Comparison of ENCODE assay signal across 8 cellular contexts in genomic region chr4:123396294-123397275, GRCh38. TPM values are rescaled to one million over a fixed set of nuclear protein-coding genes. Genes with fewer than 3 reads are reported as not detected.
DNase-seq lines count a peak whose midpoint lies in the region; ATAC-seq lines count a peak whose summit lies in the region.

Gene SPRY1, plus strand, starts transcription at chr4:123396795. Its CDS starts 4,797 bp downstream, at chr4:123401592.

- H3K4me3 ChIP-seq in H7 (ENCODE audit: insufficient read depth, low read depth, low read length), result peak within 1 kb of the TSS; percentile 83
- peak within 1 kb of the TSS; percentile 66 for H3K4me3 ChIP-seq in MG63

- H3K27me3 Mint-ChIP-seq in natural killer cell treated with Interleukin-12 subunit alpha and Interleukin-12 subunit beta and Interleukin-15 and Interleukin-18, amount 100 ng/mL, for 72 hours, result peaks cover 10% of the 10 kb centered on the region in 2 donors
- no peaks in the 10 kb centered on the region for H3K27me3 Mint-ChIP-seq in stimulated activated naive CD8-positive, alpha-beta T cell treated with anti-CD3 and anti-CD28 coated beads, Interleukin-15, amount 100 ng/mL, for 72 hours

- H3K9me3 Mint-ChIP-seq in natural killer cell treated with Interleukin-12 subunit alpha and Interleukin-12 subunit beta and Interleukin-15 and Interleukin-18, amount 100 ng/mL, for 72 hours, result no peaks in the 10 kb centered on the region
- H3K9me3 Mint-ChIP-seq in stimulated activated naive CD8-positive, alpha-beta T cell treated with anti-CD3 and anti-CD28 coated beads, Interleukin-15, amount 100 ng/mL, for 72 hours, result no peaks in the 10 kb centered on the region

- H3K4me1 Mint-ChIP-seq in natural killer cell treated with Interleukin-12 subunit alpha and Interleukin-12 subunit beta and Interleukin-15 and Interleukin-18, amount 100 ng/mL, for 72 hours (ENCODE audit: low read depth in 2 of 2), result peaks cover 22 to 27% of the 10 kb centered on the region in 2 donors
- H3K4me1 Mint-ChIP-seq in stimulated activated naive CD8-positive, alpha-beta T cell treated with anti-CD3 and anti-CD28 coated beads, Interleukin-15, amount 100 ng/mL, for 72 hours, result peaks cover 10% of the 10 kb centered on the region

- H3K36me3 ChIP-seq in H7 (replicated peaks; ENCODE audit: control insufficient read depth, insufficient read depth, low read length) (peaks cover 2% of the 10 kb centered on the region; the same call in 1 of the 2 replicates), MG63 (peaks cover 2% of the 10 kb centered on the region; the same call in 1 of the 2 replicates)

- H3K27ac Mint-ChIP-seq in natural killer cell treated with Interleukin-12 subunit alpha and Interleukin-12 subunit beta and Interleukin-15 and Interleukin-18, amount 100 ng/mL, for 72 hours, result peak within 1 kb of the TSS; percentile 0 to 3
- peak within 1 kb of the TSS; percentile 83 to 94 for H3K27ac Mint-ChIP-seq in stimulated activated naive CD8-positive, alpha-beta T cell treated with anti-CD3 and anti-CD28 coated beads, Interleukin-15, amount 100 ng/mL, for 72 hours

- peak; percentile 82 for DNase-seq in EH (ENCODE audit: low read depth)
- DNase-seq in H7, result peak; percentile 83
- DNase-seq in MG63, result peak; percentile 88
- DNase-seq in SHP77 treated with DMSO at 0.1 percent for 48 hours (lab: John Stamatoyannopoulos, UW), result peak; percentile 59
- peak; percentile 60 for DNase-seq in activated effector memory CD4-positive, alpha-beta T cell treated with Interleukin-2 at 50 U/mL for 16 hours
- DNase-seq in fibroblast of the conjunctiva (ENCODE audit: low read depth), result peak; percentile 80
- peak; percentile 78 for DNase-seq in natural killer cell treated with Interleukin-12 subunit alpha and Interleukin-12 subunit beta and Interleukin-15 and Interleukin-18, amount 100 ng/mL, for 72 hours (ENCODE audit: low spot score)
- peak; percentile 73 to 86 for DNase-seq in stimulated activated naive CD8-positive, alpha-beta T cell treated with anti-CD3 and anti-CD28 coated beads, Interleukin-15, amount 100 ng/mL, for 72 hours

- H3K4me3 Mint-ChIP-seq in natural killer cell treated with Interleukin-12 subunit alpha and Interleukin-12 subunit beta and Interleukin-15 and Interleukin-18, amount 100 ng/mL, for 72 hours, result peak within 1 kb of the TSS; percentile 71
- peak within 1 kb of the TSS; percentile 86 to 90 for H3K4me3 Mint-ChIP-seq in stimulated activated naive CD8-positive, alpha-beta T cell treated with anti-CD3 and anti-CD28 coated beads, Interleukin-15, amount 100 ng/mL, for 72 hours

- H3K27me3 ChIP-seq in H7 (ENCODE audit: control insufficient read depth, insufficient read depth, low read length) (no peaks in the 10 kb centered on the region), MG63 (no peaks in the 10 kb centered on the region)

- H3K36me3 Mint-ChIP-seq in natural killer cell treated with Interleukin-12 subunit alpha and Interleukin-12 subunit beta and Interleukin-15 and Interleukin-18, amount 100 ng/mL, for 72 hours, result no peaks in the 10 kb centered on the region

- ATAC-seq in natural killer cell treated with Interleukin-12 subunit alpha and Interleukin-12 subunit beta and Interleukin-15 and Interleukin-18, amount 100 ng/mL, for 72 hours, result peak; percentile 57 to 65
- peak; percentile 34 for ATAC-seq in stimulated activated naive CD8-positive, alpha-beta T cell treated with anti-CD3 and anti-CD28 coated beads, Interleukin-15, amount 100 ng/mL, for 72 hours

- no peaks in the 10 kb centered on the region for H3K9me3 ChIP-seq in MG63

RNA-seq across cellular contexts. Expression of gene SPRY1, which starts in this region (rescaled TPM):
- 42.2 and 56.8 TPM in 2 replicates for total RNA-seq in H7 (2014; rRNA removed; shearing (Covaris generic))
- total RNA-seq in MG63 (2014; rRNA removed; shearing (Covaris generic); ENCODE audit: low replicate concordance), result 1.9 and 2.0 TPM in 2 replicates
- total RNA-seq in natural killer cell treated with Interleukin-12 subunit alpha and Interleukin-12 subunit beta and Interleukin-15 and Interleukin-18, amount 100 ng/mL, for 72 hours, result 1 to 10 TPM; 1.7 to 4.2 TPM

Comparison
In these comparisons a context has a peak if more than half of its experiments do, and no peak if none do; other contexts are left out.
1. Peak in every context shown above with its lines: DNase-seq, ATAC-seq and H3K4me3 ChIP-seq.